ENCODE assay signal across 9 cellular contexts in the genomic region with DNA sequence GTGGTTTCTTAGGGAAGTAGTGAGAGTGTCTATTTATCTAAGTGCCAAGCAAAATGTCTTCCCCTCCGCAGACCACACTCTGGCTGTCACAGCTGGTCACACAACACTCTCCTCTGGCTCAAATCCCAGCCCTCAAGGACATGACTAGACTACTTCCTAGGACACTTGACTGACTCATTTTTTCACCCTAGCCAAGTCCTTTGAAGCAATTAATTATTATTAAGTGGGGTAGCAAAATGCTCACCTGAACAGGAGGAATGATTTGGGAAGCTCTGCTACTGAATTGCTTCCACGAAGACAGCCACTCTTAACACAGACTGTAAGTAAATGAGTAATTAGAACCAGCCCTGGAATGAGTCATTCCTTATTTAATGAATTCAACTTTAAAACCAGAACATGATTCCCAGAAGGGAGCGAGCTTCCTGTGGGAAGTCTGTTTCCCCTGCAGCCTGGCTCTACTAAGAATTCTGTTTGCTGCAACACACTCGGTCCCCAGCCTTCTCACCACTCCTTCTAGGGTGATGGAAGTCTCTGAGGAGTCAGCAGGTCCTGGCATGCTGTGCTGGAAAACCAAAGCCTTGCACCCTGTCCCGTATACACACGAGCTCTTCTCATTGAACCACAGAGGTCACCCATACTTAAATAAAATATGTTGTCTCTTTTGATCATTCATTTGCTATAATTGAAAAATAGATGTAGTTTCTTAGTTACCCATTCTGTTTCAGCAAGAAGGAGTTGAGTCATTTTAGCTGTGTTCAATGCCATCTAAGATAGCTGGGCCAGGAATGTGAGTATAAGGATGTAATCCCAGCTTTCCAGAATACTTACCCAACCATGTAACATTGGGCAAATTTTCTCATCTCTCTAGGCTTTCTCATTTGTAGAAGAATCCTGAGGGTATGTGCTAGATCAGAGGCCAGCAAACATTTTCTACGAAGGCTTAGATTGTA.
A peak's percentile ranks its signal among the peaks of the same experiment; 100 is the strongest.
DNase-seq lines count a peak whose midpoint lies in the region; ATAC-seq and TF ChIP-seq lines count a peak whose summit lies in the region.
"Had no signal": no experiment of that assay in that cellular context is flagged by ENCODE, and none has a peak within 500 bp of the region (broad histone marks: within the 10 kb centered on the region; RNA-seq: fewer than 3 reads in every experiment).

No MANE protein-coding gene starts in this region.

- DNase-seq in NCI-H2171 treated with DMSO at 0.1 percent for 48 hours (lab: John Stamatoyannopoulos, UW) (peak; percentile 52), NCI-H2171 (lab: John Stamatoyannopoulos, UW) (no peak), T1000 (lab: John Stamatoyannopoulos, UW) (peak; percentile 4), left ventricle myocardium superior (no peak), upper lobe of left lung (peak in 1 of 2 donors; percentile 55), HUDEP-2 (lab: John Stamatoyannopoulos, UW; ENCODE audit: unreplicated experiment in 76 of 76) (no peak), lower leg skin (ENCODE audit: low spot score in 2 of 2) (no peak)
- no peak for DNase-seq in effector CD8-positive, alpha-beta T cell (lab: John Stamatoyannopoulos, UW)

- peaks cover 11 to 18% (median 14%) of the 10 kb centered on the region in 4 donors for H3K4me1 ChIP-seq in upper lobe of left lung

- 31% methylated on average over 7 of the region's 7 CpGs for WGBS in upper lobe of left lung, 2 donors
- WGBS in lower leg skin, 2 donors, result 19 to 24% methylated on average over 7 of the region's 7 CpGs

- ATAC-seq in left ventricle myocardium superior (peak; percentile 88), upper lobe of left lung (ENCODE audit: low FRiP score in 2 of 2) (peak; percentile 56 to 78)

- no peaks in the 10 kb centered on the region for H3K36me3 ChIP-seq in upper lobe of left lung

- TF ChIP-seq POLR2A in upper lobe of left lung (IDR thresholded peaks at IDR 0.05) (no peak), lower leg skin (IDR thresholded peaks at IDR 0.05) (no peak)

- TF ChIP-seq EP300 in upper lobe of left lung (IDR thresholded peaks at IDR 0.05), result no peak

- TF ChIP-seq CTCF in upper lobe of left lung (IDR thresholded peaks at IDR 0.05) (no peak), lower leg skin (IDR thresholded peaks at IDR 0.05) (no peak)

- intact Hi-C loops in left ventricle myocardium superior (cut with micrococcal nuclease) (no loop called here), lower leg skin (cut with DNase I; ENCODE audit: low total_unique reads) (no loop called here)

- no peaks in the 10 kb centered on the region for H3K9me3 ChIP-seq in upper lobe of left lung

- H3K4me3 ChIP-seq in upper lobe of left lung, result no peak overlapping the region
- no peak overlapping the region for H3K4me3 ChIP-seq in lower leg skin (ENCODE audit: low read depth, poor library complexity, severe bottlenecking)

- H3K27ac ChIP-seq in upper lobe of left lung, result peak overlapping the region; percentile 11 to 46 (median 36)
- H3K27ac ChIP-seq: 22Rv1 had no signal

- H3K27me3 ChIP-seq in upper lobe of left lung, result no peaks in the 10 kb centered on the region

Comparison
In these comparisons a context has a peak if more than half of its experiments do, and no peak if none do; other contexts are left out.
1. DNase-seq: peak in NCI-H2171 treated with DMSO at 0.1 percent for 48 hours (single experiment) and T1000 (single experiment); none in NCI-H2171 (single experiment), left ventricle myocardium superior (single experiment), effector CD8-positive, alpha-beta T cell (single experiment), HUDEP-2 (0 of 76) and lower leg skin (0 of 2).